ENCODE assay signal across 14 cellular contexts in the genomic region with DNA sequence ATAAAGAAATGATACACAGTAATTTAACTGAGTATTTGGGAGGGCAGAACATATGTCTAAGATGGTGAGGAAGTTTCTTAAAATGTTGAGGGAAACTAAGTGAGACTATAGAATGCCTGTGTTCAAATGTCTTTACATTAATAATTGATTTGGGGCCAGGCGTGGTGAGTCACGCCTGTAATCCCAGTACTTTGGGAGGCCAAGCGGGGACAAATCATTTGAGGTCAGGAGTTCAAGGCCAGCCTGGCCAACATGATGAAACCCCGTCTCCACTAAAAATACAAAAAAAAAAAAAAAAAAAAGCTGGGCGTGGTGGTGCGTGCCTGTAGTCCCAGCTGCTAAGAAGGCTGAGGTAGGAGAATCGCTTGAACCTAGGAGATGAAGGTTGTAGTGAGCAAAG.
DNase-seq lines count a peak whose midpoint lies in the region; ATAC-seq and TF ChIP-seq lines count a peak whose summit lies in the region.
"Had no signal": no experiment of that assay in that cellular context is flagged by ENCODE, and none has a peak within 500 bp of the region (broad histone marks: within the 10 kb centered on the region; RNA-seq: fewer than 3 reads in every experiment).

No MANE protein-coding gene starts in this region.

- H3K36me3 Mint-ChIP-seq in activated naive CD8-positive, alpha-beta T cell: peaks cover 24% of the 10 kb centered on the region
- H3K36me3 Mint-ChIP-seq in activated naive CD8-positive, alpha-beta T cell treated with anti-CD3 and anti-CD28 coated beads, Interleukin-2, amount 50 U/mL, for 24 hours (ENCODE audit: low read depth): peaks cover 23% of the 10 kb centered on the region
- peaks cover 65% of the 10 kb centered on the region for H3K36me3 Mint-ChIP-seq in CD8-positive, alpha-beta T cell
- H3K36me3 Mint-ChIP-seq in T-cell: peaks cover 42% of the 10 kb centered on the region
- H3K36me3 Mint-ChIP-seq in naive thymus-derived CD8-positive, alpha-beta T cell: peaks cover 9 to 72% (median 36%) of the 10 kb centered on the region in 3 donors

- CTCF ChIA-PET in CD8-positive, alpha-beta T cell (lab: Charles Lee): interaction anchor here (0.9 kb wide), 1 partner anchor 109 kb away, joined by 4 read pairs; no protein-coding TSS in a partner anchor
- CTCF ChIA-PET in T-cell (lab: Charles Lee): interaction anchor here (1.1 to 1.2 kb wide), 2 partner anchors 20 to 22 kb away, joined by 3 to 6 read pairs; no protein-coding TSS in a partner anchor

- H3K27me3 ChIP-seq in CD8-positive, alpha-beta T cell (ENCODE audit: insufficient read depth, low read length): no peaks in the 10 kb centered on the region

- H3K9me3 ChIP-seq in CD8-positive, alpha-beta T cell (ENCODE audit: low read length): no peaks in the 10 kb centered on the region
- H3K9me3 ChIP-seq: HAP-1 had no signal

- H3K4me1 ChIP-seq in CD8-positive, alpha-beta T cell (ENCODE audit: insufficient read depth, low read length): peaks cover 17% of the 10 kb centered on the region

- TF ChIP-seq CTCF in CD8-positive, alpha-beta T cell (IDR thresholded peaks at IDR 0.05): no peak

- DNase-seq in activated naive CD8-positive, alpha-beta T cell treated with anti-CD3 and anti-CD28 coated beads, Interleukin-2, amount 50 U/mL, for 24 hours: no peak
- DNase-seq in CD8-positive, alpha-beta T cell: no peak
- DNase-seq in T-cell (no peak), MV-4-11 (lab: John Stamatoyannopoulos, UW) (no peak)
- DNase-seq in naive thymus-derived CD8-positive, alpha-beta T cell: no peak
- DNase-seq: C1 segment of cervical spinal cord; CD8-positive, alpha-beta memory T cell; DMS53; DMS79 treated with DMSO at 0.1 percent for 48 hours; GF-D8; GOT3 had no signal

- peak overlapping the region; percentile 64 for H3K27ac Mint-ChIP-seq in activated naive CD8-positive, alpha-beta T cell
- H3K27ac Mint-ChIP-seq in activated naive CD8-positive, alpha-beta T cell treated with anti-CD3 and anti-CD28 coated beads, Interleukin-2, amount 50 U/mL, for 24 hours: no peak overlapping the region
- peak overlapping the region; percentile 42 for H3K27ac Mint-ChIP-seq in CD8-positive, alpha-beta T cell
- H3K27ac Mint-ChIP-seq in T-cell: peak overlapping the region; percentile 1 to 5
- peak overlapping the region in 7 of 10 donors; percentile 2 to 80 (median 63) for H3K27ac Mint-ChIP-seq in naive thymus-derived CD8-positive, alpha-beta T cell

- no peak for ATAC-seq in activated naive CD8-positive, alpha-beta T cell treated with anti-CD3 and anti-CD28 coated beads, Interleukin-2, amount 50 U/mL, for 24 hours
- no peak for ATAC-seq in CD8-positive, alpha-beta T cell
- ATAC-seq in T-cell (replicated peaks in 1 of 4) (no peak), HG02870 (IDR thresholded peaks at IDR 0.05; ENCODE audit: unreplicated experiment) (no peak)
- ATAC-seq in naive thymus-derived CD8-positive, alpha-beta T cell: no peak

- H3K27me3 Mint-ChIP-seq in activated naive CD8-positive, alpha-beta T cell: no peaks in the 10 kb centered on the region
- no peaks in the 10 kb centered on the region for H3K27me3 Mint-ChIP-seq in activated naive CD8-positive, alpha-beta T cell treated with anti-CD3 and anti-CD28 coated beads, Interleukin-2, amount 50 U/mL, for 24 hours
- no peaks in the 10 kb centered on the region for H3K27me3 Mint-ChIP-seq in CD8-positive, alpha-beta T cell (ENCODE audit: low read depth)
- no peaks in the 10 kb centered on the region for H3K27me3 Mint-ChIP-seq in T-cell
- no peaks in the 10 kb centered on the region for H3K27me3 Mint-ChIP-seq in naive thymus-derived CD8-positive, alpha-beta T cell
- H3K27me3 Mint-ChIP-seq: CD8-positive, alpha-beta memory T cell had no signal

- peaks cover 3% of the 10 kb centered on the region for H3K36me3 ChIP-seq in CD8-positive, alpha-beta T cell (ENCODE audit: insufficient read depth, low read length)
- H3K36me3 ChIP-seq: HAP-1 had no signal

- H3K4me1 Mint-ChIP-seq in activated naive CD8-positive, alpha-beta T cell (ENCODE audit: low read depth): peaks cover 69% of the 10 kb centered on the region
- H3K4me1 Mint-ChIP-seq in activated naive CD8-positive, alpha-beta T cell treated with anti-CD3 and anti-CD28 coated beads, Interleukin-2, amount 50 U/mL, for 24 hours: peaks cover 41% of the 10 kb centered on the region
- peaks cover 65% of the 10 kb centered on the region for H3K4me1 Mint-ChIP-seq in CD8-positive, alpha-beta T cell (ENCODE audit: low read depth)
- H3K4me1 Mint-ChIP-seq in T-cell: peaks cover 46 to 61% (median 53%) of the 10 kb centered on the region in 3 donors
- H3K4me1 Mint-ChIP-seq in naive thymus-derived CD8-positive, alpha-beta T cell: peaks cover 23 to 57% (median 48%) of the 10 kb centered on the region in 4 donors

- no peak overlapping the region for H3K27ac ChIP-seq in CD8-positive, alpha-beta T cell (ENCODE audit: low read depth, low read length)

- H3K4me3 ChIP-seq in CD8-positive, alpha-beta T cell (ENCODE audit: low read depth, low read length): no peak overlapping the region
- H3K4me3 ChIP-seq: HAP-1 had no signal

- no peak overlapping the region for H3K4me3 Mint-ChIP-seq in activated naive CD8-positive, alpha-beta T cell
- no peak overlapping the region for H3K4me3 Mint-ChIP-seq in activated naive CD8-positive, alpha-beta T cell treated with anti-CD3 and anti-CD28 coated beads, Interleukin-2, amount 50 U/mL, for 24 hours
- no peak overlapping the region for H3K4me3 Mint-ChIP-seq in CD8-positive, alpha-beta T cell
- H3K4me3 Mint-ChIP-seq in T-cell: no peak overlapping the region
- peak overlapping the region in 2 of 10 donors; percentile 5 to 27 for H3K4me3 Mint-ChIP-seq in naive thymus-derived CD8-positive, alpha-beta T cell

- no peaks in the 10 kb centered on the region for H3K9me3 Mint-ChIP-seq in activated naive CD8-positive, alpha-beta T cell (ENCODE audit: low read depth)
- H3K9me3 Mint-ChIP-seq in activated naive CD8-positive, alpha-beta T cell treated with anti-CD3 and anti-CD28 coated beads, Interleukin-2, amount 50 U/mL, for 24 hours: no peaks in the 10 kb centered on the region
- no peaks in the 10 kb centered on the region for H3K9me3 Mint-ChIP-seq in CD8-positive, alpha-beta T cell
- H3K9me3 Mint-ChIP-seq in T-cell: no peaks in the 10 kb centered on the region
- no peaks in the 10 kb centered on the region for H3K9me3 Mint-ChIP-seq in naive thymus-derived CD8-positive, alpha-beta T cell
- H3K9me3 Mint-ChIP-seq: CD8-positive, alpha-beta memory T cell had no signal

- intact Hi-C loops in CD8-positive, alpha-beta T cell (cut with DNase I, micrococcal nuclease): no loop called here

- POLR2A ChIA-PET in CD8-positive, alpha-beta T cell (lab: Charles Lee): no interaction called here
- POLR2A ChIA-PET in T-cell (lab: Charles Lee): interaction anchor here in 1 of 2 donors (0.6 kb wide), 1 partner anchor 352 kb away, joined by 3 read pairs; no protein-coding TSS in a partner anchor
- POLR2A ChIA-PET in naive thymus-derived CD8-positive, alpha-beta T cell (lab: Charles Lee): interaction anchor here (0.6 kb wide), 1 partner anchor 18 kb away, joined by 3 read pairs; no protein-coding TSS in a partner anchor
